23 cellular contexts compared by ENCODE assay signal in the genomic region with DNA sequence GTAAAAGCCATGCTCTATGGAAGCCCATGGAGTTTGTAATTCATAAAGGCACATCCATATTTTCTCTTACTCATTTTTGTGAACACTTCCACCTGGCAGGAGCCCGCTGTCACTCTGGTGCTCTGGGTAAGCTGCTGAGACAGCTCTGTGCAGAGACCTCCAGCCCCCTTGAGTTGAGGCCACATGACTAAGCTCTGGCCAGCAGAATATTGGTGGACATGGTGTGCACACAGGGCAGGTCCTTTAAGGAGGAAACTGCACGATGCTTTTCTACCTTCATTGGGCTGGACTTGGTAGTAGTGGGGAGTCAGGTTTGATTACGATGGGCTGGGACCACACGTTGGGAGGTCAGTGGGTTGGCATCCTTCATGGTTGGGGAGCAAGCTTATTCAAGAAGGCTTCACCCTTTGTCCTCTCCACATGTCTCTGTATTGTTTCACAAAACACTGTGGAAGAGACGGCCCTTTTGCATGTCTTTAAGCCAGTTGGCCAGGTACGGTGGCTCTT. TPM values are rescaled to one million over a fixed set of nuclear protein-coding genes. Genes with fewer than 3 reads are reported as not detected.
DNase-seq lines count a peak whose midpoint lies in the region; ATAC-seq, FAIRE-seq and TF ChIP-seq lines count a peak whose summit lies in the region.
"Had no signal": no experiment of that assay in that cellular context is flagged by ENCODE, and none has a peak within 500 bp of the region (broad histone marks: within the 10 kb centered on the region; RNA-seq: fewer than 3 reads in every experiment).

No MANE protein-coding gene starts in this region.

- POLR2A ChIA-PET in HepG2 (lab: Yijun Ruan, JAX) (interaction anchor here (0.5 kb wide), 1 partner anchor 11 kb away, joined by 5 read pairs; no protein-coding TSS in a partner anchor), GM12878 (lab: Charles Lee) (no interaction called here)

- H3T11ph ChIP-seq in H9 (ENCODE audit: low read length) = no peak overlapping the region

- no peak overlapping the region for H4K8ac ChIP-seq in H9 (replicated peaks; ENCODE audit: insufficient read length, low read depth, low read length)

- no peak overlapping the region for H3K4me3 ChIP-seq in HepG2 (replicated peaks in 1 of 3; ENCODE audit: insufficient read depth in 1 of 3, low read depth in 2 of 3, low read length in 3 of 3)
- H3K4me3 ChIP-seq in right lobe of liver = no peak overlapping the region
- H3K4me3 ChIP-seq in GM12878 = no peak overlapping the region
- H3K4me3 ChIP-seq: A549 had no signal

- TF ChIP-seq EP300 in HepG2 (IDR thresholded peaks at IDR 0.05; ENCODE audit: low read depth in 2 of 2, low read length in 2 of 2) (no peak), HepG2 (CRISPR knock-in tag; IDR thresholded peaks at IDR 0.05; ENCODE audit: borderline replicate concordance) (no peak), GM12878 (IDR thresholded peaks at IDR 0.05; ENCODE audit: borderline replicate concordance in 1 of 2, control insufficient read depth in 1 of 2, low read depth in 2 of 2, low read length in 2 of 2) (no peak)

- BruUV-seq in HepG2 (replicated peaks; lab: Mats Ljungman, UMichigan) (no TSS peak), GM12878 (replicated peaks; lab: Mats Ljungman, UMichigan) (no TSS peak)

- ATAC-seq in HepG2 (no peak), right lobe of liver (no peak), GM12878 (no peak)
- ATAC-seq in activated naive CD8-positive, alpha-beta T cell treated with anti-CD3 and anti-CD28 coated beads, Interleukin-2, amount 50 U/mL, for 24 hours = no peak
- ATAC-seq: A549 had no signal

- H3K9me3 Mint-ChIP-seq in H9 = peaks cover 16 to 18% of the 10 kb centered on the region in 2 experiments
- H3K9me3 Mint-ChIP-seq in activated naive CD8-positive, alpha-beta T cell treated with anti-CD3 and anti-CD28 coated beads, Interleukin-2, amount 50 U/mL, for 24 hours = peaks cover 7% of the 10 kb centered on the region

- H3K56ac ChIP-seq in H9 (ENCODE audit: insufficient read length, low read depth, low read length) = no peak overlapping the region

- H4K20me1 ChIP-seq in HepG2 (ENCODE audit: insufficient read depth, low read length) (no peaks in the 10 kb centered on the region), H9 (ENCODE audit: control insufficient read depth, insufficient read depth, insufficient read length) (no peaks in the 10 kb centered on the region), GM12878 (ENCODE audit: control insufficient read depth, insufficient read depth) (no peaks in the 10 kb centered on the region)

- H3K27ac Mint-ChIP-seq in H9 = peak overlapping the region in 2 of 3 experiments; percentile 48 to 65; a peak in 3 of 7 replicates
- H3K27ac Mint-ChIP-seq in activated naive CD8-positive, alpha-beta T cell treated with anti-CD3 and anti-CD28 coated beads, Interleukin-2, amount 50 U/mL, for 24 hours = no peak overlapping the region
- H3K27ac Mint-ChIP-seq: CD4-positive, alpha-beta T cell; HFFc6 had no signal

- H2AFZ ChIP-seq in HepG2 (ENCODE audit: low read length) (no peak overlapping the region), H9 (ENCODE audit: low read length) (no peak overlapping the region), GM12878 (ENCODE audit: control insufficient read depth, low read depth, low read length) (no peak overlapping the region)

- H3K23me2 ChIP-seq in H9 (ENCODE audit: insufficient read length, low read depth, low read length, poor library complexity, severe bottlenecking) = no peaks in the 10 kb centered on the region

- FAIRE-seq in HepG2 (lab: Jason Lieb, UNC) = no peak
- no peak for FAIRE-seq in GM12878 (lab: Jason Lieb, UNC)
- FAIRE-seq: GM18507, H1, HTR-8/SVneo had no signal

- intact Hi-C loops in HepG2 (cut with micrococcal nuclease; ENCODE audit: unreplicated experiment) (no loop called here), right lobe of liver (cut with DNase I) (no loop called here), GM12878 (cut with micrococcal nuclease; ENCODE audit: unreplicated experiment) (no loop called here)

- H3K23ac ChIP-seq in H9 (ENCODE audit: insufficient read length, low read depth, low read length) = no peak overlapping the region

- H4K5ac ChIP-seq in H9 (ENCODE audit: insufficient read length, low read depth, low read length) = no peak overlapping the region

- no peak overlapping the region for H3K14ac ChIP-seq in H9 (ENCODE audit: insufficient read depth, low read length)

- no peak overlapping the region for H4K91ac ChIP-seq in H9 (ENCODE audit: insufficient read length, low read depth, low read length)

- TF ChIP-seq RAD21 in HepG2 (CRISPR knock-in tag; IDR thresholded peaks at IDR 0.05) (no peak), GM12878 (IDR thresholded peaks at IDR 0.05; ENCODE audit: insufficient read depth, low read depth, low read length) (no peak)

- H3K27ac ChIP-seq in HepG2 (ENCODE audit: extremely low read length, insufficient read depth, low read length) = no peak overlapping the region
- no peak overlapping the region for H3K27ac ChIP-seq in right lobe of liver
- no peak overlapping the region for H3K27ac ChIP-seq in H9 (ENCODE audit: insufficient read length, low read depth, low read length)
- H3K27ac ChIP-seq in GM12878 (ENCODE audit: control insufficient read depth, insufficient read depth) = no peak overlapping the region
- H3K27ac ChIP-seq: 22Rv1, A549, C4-2B, KMS-11 had no signal

- H2AK5ac ChIP-seq in H9 (ENCODE audit: insufficient read length, low read length) = no peak overlapping the region

- H3K4me3 Mint-ChIP-seq in H9 = no peak overlapping the region
- H3K4me3 Mint-ChIP-seq in activated naive CD8-positive, alpha-beta T cell treated with anti-CD3 and anti-CD28 coated beads, Interleukin-2, amount 50 U/mL, for 24 hours = no peak overlapping the region
- H3K4me3 Mint-ChIP-seq: CD4-positive, alpha-beta T cell; HFFc6 had no signal

- no peak for TF ChIP-seq CTCF in HepG2 (CRISPR knock-in tag; IDR thresholded peaks at IDR 0.05)
- no peak for TF ChIP-seq CTCF in right lobe of liver (IDR thresholded peaks at IDR 0.05)
- no peak for TF ChIP-seq CTCF in H9 (conservative IDR thresholded peaks at IDR 0.05)
- no peak for TF ChIP-seq CTCF in GM12878 (IDR thresholded peaks at IDR 0.05 in 2 of 3, conservative IDR thresholded peaks at IDR 0.05 in 1 of 3; ENCODE audit: control insufficient read depth in 2 of 3, extremely low read depth in 1 of 3, insufficient read depth in 1 of 3, low read depth in 3 of 3, low read length in 3 of 3)

- no peaks in the 10 kb centered on the region for H3K4me1 ChIP-seq in HepG2 (ENCODE audit: insufficient read depth, low read length)
- no peaks in the 10 kb centered on the region for H3K4me1 ChIP-seq in right lobe of liver
- no peaks in the 10 kb centered on the region for H3K4me1 ChIP-seq in H9 (ENCODE audit: insufficient read depth, low read length)
- peaks cover 6% of the 10 kb centered on the region for H3K4me1 ChIP-seq in GM12878 (ENCODE audit: control insufficient read depth, insufficient read depth, low read length)
- H3K4me1 ChIP-seq: A549, Caco-2 had no signal

- peaks cover 63 to 98% (median 97%) of the 10 kb centered on the region in 3 experiments for H3K36me3 Mint-ChIP-seq in H9 (ENCODE audit: insufficient read depth in 1 of 3, low read depth in 3 of 3)
- H3K36me3 Mint-ChIP-seq in activated naive CD8-positive, alpha-beta T cell treated with anti-CD3 and anti-CD28 coated beads, Interleukin-2, amount 50 U/mL, for 24 hours (ENCODE audit: low read depth) = peaks cover 40% of the 10 kb centered on the region

- TF ChIP-seq POLR2A in HepG2 (IDR thresholded peaks at IDR 0.05; ENCODE audit: insufficient read depth in 1 of 2, low read depth in 2 of 2, low read length in 2 of 2) = no peak
- no peak for TF ChIP-seq POLR2A in right lobe of liver (IDR thresholded peaks at IDR 0.05)
- TF ChIP-seq POLR2A in GM12878 (IDR thresholded peaks at IDR 0.05; ENCODE audit: low read depth, low read length) = peak; percentile 58

- no peak overlapping the region for H2BK20ac ChIP-seq in H9 (ENCODE audit: low read depth, low read length, poor library complexity, severe bottlenecking)

- peaks cover 3% of the 10 kb centered on the region for H3K79me1 ChIP-seq in H9 (ENCODE audit: insufficient read depth, low read depth, low read length, poor library complexity, severe bottlenecking)

- H3K18ac ChIP-seq in H9 (ENCODE audit: insufficient read length, low read depth, low read length) = no peak overlapping the region

- CTCF ChIA-PET in HepG2 (lab: Yijun Ruan, JAX; ENCODE audit: low intra/inter-chr PET ratio, low total read pairs) = no interaction called here
- CTCF ChIA-PET in GM12878 (lab: Yijun Ruan, JAX) = no interaction called here

- SMC1A ChIA-PET in GM12878 (lab: Charles Lee; ENCODE audit: uncharacterized antibody, unreplicated experiment) = no interaction called here

- H2BK12ac ChIP-seq in H9 (ENCODE audit: insufficient read length, low read depth, low read length) = no peak overlapping the region

- H3K9me3 ChIP-seq in HepG2 (ENCODE audit: low read length) = peaks cover 10% of the 10 kb centered on the region; the same call in 1 of the 2 replicates
- H3K9me3 ChIP-seq in right lobe of liver = peaks cover 0 to 8% (median 0%) of the 10 kb centered on the region in 4 donors
- no peaks in the 10 kb centered on the region for H3K9me3 ChIP-seq in H9 (ENCODE audit: control insufficient read depth, low read depth, low read length)
- peaks cover 10% of the 10 kb centered on the region; the same call in 2 of the 3 replicates for H3K9me3 ChIP-seq in GM12878 (replicated peaks; ENCODE audit: control insufficient read depth, insufficient read depth, low read length)

- H3K36me3 ChIP-seq in HepG2 (replicated peaks in 1 of 2; ENCODE audit: control insufficient read depth in 1 of 2, insufficient read depth in 2 of 2, low read length in 2 of 2) (peaks cover 28 to 84% of the 10 kb centered on the region in 2 experiments), right lobe of liver (peaks cover 6 to 25% (median 8%) of the 10 kb centered on the region in 4 donors), GM12878 (ENCODE audit: control insufficient read depth in 2 of 2, insufficient read depth in 2 of 2, low read length in 1 of 2) (peaks cover 34 to 38% of the 10 kb centered on the region in 2 experiments)

- no peak overlapping the region for H2BK120ac ChIP-seq in H9 (ENCODE audit: low read depth, low read length, poor library complexity, severe bottlenecking)

- H3K27me3 Mint-ChIP-seq in H9 (ENCODE audit: low read depth) = no peaks in the 10 kb centered on the region; the same call in 1 of the 2 replicates
- H3K27me3 Mint-ChIP-seq in activated naive CD8-positive, alpha-beta T cell treated with anti-CD3 and anti-CD28 coated beads, Interleukin-2, amount 50 U/mL, for 24 hours = no peaks in the 10 kb centered on the region
- H3K27me3 Mint-ChIP-seq: CD4-positive, alpha-beta T cell had no signal

- H2BK5ac ChIP-seq in H9 (ENCODE audit: insufficient read length, low read length) = no peak overlapping the region

- H2BK15ac ChIP-seq in H9 (ENCODE audit: low read depth, low read length) = no peak overlapping the region

- H3K4ac ChIP-seq in H9 (ENCODE audit: low read depth, low read length) = no peak overlapping the region

- no peak overlapping the region for H3K4me2 ChIP-seq in HepG2 (ENCODE audit: low read depth, low read length)
- no peak overlapping the region for H3K4me2 ChIP-seq in H9 (ENCODE audit: insufficient read depth, insufficient read length, low read length)
- no peak overlapping the region for H3K4me2 ChIP-seq in GM12878 (ENCODE audit: control insufficient read depth, insufficient read depth)
- H3K4me2 ChIP-seq: A549, KMS-11 had no signal

- in situ Hi-C loops in HepG2 (cut with HindIII; ENCODE audit: extremely low pct_ligation_motif_present, low pct_unique_long_range_greater_than_20kb) (loop anchor here (10.0 kb wide), 1 partner anchor 59 kb away; no protein-coding TSS in a partner anchor), GM12878 (cut with MboI) (no loop called here)

- H3K4me1 Mint-ChIP-seq in H9 = peaks cover 14 to 21% of the 10 kb centered on the region in 2 experiments
- H3K4me1 Mint-ChIP-seq in activated naive CD8-positive, alpha-beta T cell treated with anti-CD3 and anti-CD28 coated beads, Interleukin-2, amount 50 U/mL, for 24 hours = peaks cover 20% of the 10 kb centered on the region

- H3K9ac ChIP-seq in HepG2 (ENCODE audit: insufficient read depth, low read depth, low read length) (no peak overlapping the region), H9 (ENCODE audit: extremely low read depth, insufficient read length, low read length) (no peak overlapping the region), GM12878 (ENCODE audit: control insufficient read depth, insufficient read depth, low read length) (no peak overlapping the region)
- H3K9ac ChIP-seq: KMS-11 had no signal

- RAD21 ChIA-PET in GM12878 (lab: Charles Lee; ENCODE audit: unreplicated experiment) = interaction anchor here (2.2 kb wide), 1 partner anchor 28 kb away, joined by 5 read pairs; no protein-coding TSS in a partner anchor

- 95% methylated on average over 6 of the region's 6 CpGs for WGBS in HepG2 (ENCODE audit: low lambda C conversion rate)
- 95% methylated on average over 4 of the region's 6 CpGs for WGBS in right lobe of liver (ENCODE audit: insufficient coverage, low coverage, low lambda C conversion rate, missing lambda C conversion rate)
- WGBS in H9 (ENCODE audit: extremely low coverage, insufficient read length, low lambda C conversion rate) = no CpG with 5 or more reads among the region's 6 CpGs
- over 99% methylated on average over 6 of the region's 6 CpGs for WGBS in GM12878 (ENCODE audit: insufficient coverage, insufficient replicate concordance, low lambda C conversion rate, missing lambda C conversion rate)

- DNase-seq in HepG2 (ENCODE audit: low spot score) (no peak), right lobe of liver (no peak), H9 (no peak), GM12878 (ENCODE audit: low read depth, low spot score) (no peak), ureter (ENCODE audit: low spot score) (no peak), KG1 (lab: John Stamatoyannopoulos, UW) (no peak), H4 (ENCODE audit: low spot score) (no peak)
- DNase-seq in activated naive CD8-positive, alpha-beta T cell treated with anti-CD3 and anti-CD28 coated beads, Interleukin-2, amount 50 U/mL, for 24 hours = no peak
- DNase-seq: AML-193; Caco-2; CD4-positive, alpha-beta T cell; DMS153; DMS79; GDM1; HCEC 1CT; HFFc6 had no signal

- peaks cover 1% of the 10 kb centered on the region for H3K79me2 ChIP-seq in HepG2 (ENCODE audit: insufficient read depth, low read length)
- H3K79me2 ChIP-seq in H9 (ENCODE audit: insufficient read depth, low read length) = no peaks in the 10 kb centered on the region
- H3K79me2 ChIP-seq in GM12878 (ENCODE audit: control insufficient read depth, insufficient read depth, low read length) = peaks cover 2% of the 10 kb centered on the region; the same call in 1 of the 2 replicates

- no peaks in the 10 kb centered on the region for H3K27me3 ChIP-seq in HepG2 (ENCODE audit: control insufficient read depth in 1 of 2, insufficient read depth in 2 of 2, low read length in 2 of 2)
- no peaks in the 10 kb centered on the region for H3K27me3 ChIP-seq in right lobe of liver
- no peaks in the 10 kb centered on the region for H3K27me3 ChIP-seq in H9 (ENCODE audit: insufficient read depth, low read length)
- no peaks in the 10 kb centered on the region for H3K27me3 ChIP-seq in GM12878 (replicated peaks in 1 of 2; ENCODE audit: control insufficient read depth in 2 of 2, insufficient read depth in 2 of 2, low read length in 1 of 2)

RNA-seq across cellular contexts. Expression of a gene that starts 29.0 kb away (rescaled TPM):
- total RNA-seq in HepG2 (2016; rRNA removed; fragmentation: Illumina TruSeq; extraction: Trizol) = 80.9 and 108 TPM in 2 replicates
- total RNA-seq in HepG2 (2016; cell fraction: cytosol; rRNA removed; fragmentation: Illumina TruSeq; extraction: Trizol; ENCODE audit: low read depth) = 19.0 and 20.1 TPM in 2 replicates
- total RNA-seq in HepG2 (2016; cell fraction: insoluble cytoplasmic fraction; rRNA removed; fragmentation: Illumina TruSeq; extraction: Trizol) = 81.5 and 103 TPM in 2 replicates
- total RNA-seq in HepG2 (2016; cell fraction: membrane; rRNA removed; fragmentation: Illumina TruSeq; extraction: Trizol) = 34.7 and 37.4 TPM in 2 replicates
- 37.3 and 44.7 TPM in 2 replicates for total RNA-seq in HepG2 (2016; cell fraction: nucleus; rRNA removed; fragmentation: Illumina TruSeq; extraction: Trizol)
- polyA plus RNA-seq in HepG2 (2011; rRNA removed) = 23.1 and 43.5 TPM in 2 replicates
- 36.5 and 37.2 TPM in 2 replicates for polyA plus RNA-seq in HepG2 (2011; cell fraction: cytosol; rRNA removed)
- 12.3 and 17.7 TPM in 2 replicates for polyA plus RNA-seq in HepG2 (2011; cell fraction: nucleus; rRNA removed)
- polyA plus RNA-seq in HepG2 (2012) = 26.2 and 56.3 TPM in 2 replicates
- polyA plus RNA-seq in HepG2 (2016; cell fraction: cytosol; fragmentation: Illumina TruSeq; extraction: Trizol; ENCODE audit: low read depth) = 18.4 and 19.2 TPM in 2 replicates
- 110 and 112 TPM in 2 replicates for polyA plus RNA-seq in HepG2 (2016; cell fraction: insoluble cytoplasmic fraction; fragmentation: Illumina TruSeq; extraction: Trizol; ENCODE audit: low read depth)
- 29.0 and 31.7 TPM in 2 replicates for polyA plus RNA-seq in HepG2 (2016; cell fraction: membrane; fragmentation: Illumina TruSeq; extraction: Trizol; ENCODE audit: low read depth)
- polyA plus RNA-seq in HepG2 (2016; cell fraction: nucleus; fragmentation: Illumina TruSeq; extraction: Trizol; ENCODE audit: insufficient read depth, low read depth) = 46.6 and 46.9 TPM in 2 replicates
- polyA minus RNA-seq in HepG2 (2011; rRNA and poly(A)+ RNA removed; ENCODE audit: low replicate concordance) = 24.1 and 72.0 TPM in 2 replicates
- polyA minus RNA-seq in HepG2 (2011; cell fraction: cytosol; rRNA and poly(A)+ RNA removed) = 31.1 and 39.1 TPM in 2 replicates
- 32.8 and 43.8 TPM in 2 replicates for polyA minus RNA-seq in HepG2 (2011; cell fraction: nucleus; rRNA and poly(A)+ RNA removed)
- 1 to 10 TPM in 3 of 6 experiments, under 1 TPM in 3; 0.13 to 2.5 (median 1.6) TPM for total RNA-seq in right lobe of liver
- total RNA-seq in H9 (2021) = 119 and 122 TPM in 2 replicates
- 44.1 and 48.5 TPM in 2 replicates for total RNA-seq in GM12878 (2013; cell fraction: nucleolus; rRNA removed)
- 80.9 and 87.1 TPM in 2 replicates for total RNA-seq in GM12878 (2014; rRNA removed)
- 94.8 and 99.8 TPM in 2 replicates for total RNA-seq in GM12878 (2014; rRNA removed; fragmentation: Illumina TruSeq; extraction: Trizol)
- 74.1 and 76.6 TPM in 2 replicates for total RNA-seq in GM12878 (2021)
- 55.9 TPM for polyA plus RNA-seq in GM12878 (2011; ENCODE audit: low read depth)
- polyA plus RNA-seq in GM12878 (2011; rRNA removed) = 97.7 and 133 TPM in 2 replicates
- 72.7 and 101 TPM in 2 replicates for polyA plus RNA-seq in GM12878 (2011; cell fraction: cytosol; rRNA removed)
- polyA plus RNA-seq in GM12878 (2011; cell fraction: nucleus; rRNA removed) = 63.2 and 67.5 TPM in 2 replicates
- 48.4 and 65.5 TPM in 2 replicates for polyA plus RNA-seq in GM12878 (2012)
- 102 and 107 TPM in 2 replicates for polyA plus RNA-seq in GM12878 (2014; fragmentation: Illumina TruSeq; extraction: Trizol)
- 100 to 1,000 TPM; 205 to 211 TPM for polyA plus RNA-seq in GM12878 (2014; fragmentation: Nextera tagmentation; extraction: Ambion mirVana)
- 75.1 and 89.1 TPM in 2 replicates for polyA plus RNA-seq in GM12878 (2014; rRNA removed)
- 100 to 1,000 TPM; 171 to 178 TPM for polyA plus RNA-seq in GM12878 (2016; fragmentation: Nextera tagmentation; extraction: Ambion mirVana)
- 61.9 and 70.4 TPM in 2 replicates for polyA minus RNA-seq in GM12878 (2011; rRNA and poly(A)+ RNA removed)
- 37.6 and 38.6 TPM in 2 replicates for polyA minus RNA-seq in GM12878 (2011; cell fraction: cytosol; rRNA and poly(A)+ RNA removed)
- polyA minus RNA-seq in GM12878 (2011; cell fraction: nucleus; rRNA and poly(A)+ RNA removed) = 33.5 and 52.9 TPM in 2 replicates
- total RNA-seq in ureter = 0.49 TPM
- total RNA-seq in H4 (2014; rRNA removed; shearing (Covaris generic)) = 181 and 210 TPM in 2 replicates

Comparison
In these comparisons a context has a peak if more than half of its experiments do, and no peak if none do; other contexts are left out.
1. RNA of a gene that starts 29.0 kb away (total RNA-seq): 181 to 210 TPM in H4, 119 to 122 TPM in H9, 19.0 to 108 TPM in HepG2 and 44.1 to 99.8 TPM in GM12878; 0.13 to 2.5 TPM in right lobe of liver and 0.49 TPM in ureter (single experiment); every median in the first group is over 4 times any median in the second.